ENCODE assay signal across 1 cellular context in the genomic region with DNA sequence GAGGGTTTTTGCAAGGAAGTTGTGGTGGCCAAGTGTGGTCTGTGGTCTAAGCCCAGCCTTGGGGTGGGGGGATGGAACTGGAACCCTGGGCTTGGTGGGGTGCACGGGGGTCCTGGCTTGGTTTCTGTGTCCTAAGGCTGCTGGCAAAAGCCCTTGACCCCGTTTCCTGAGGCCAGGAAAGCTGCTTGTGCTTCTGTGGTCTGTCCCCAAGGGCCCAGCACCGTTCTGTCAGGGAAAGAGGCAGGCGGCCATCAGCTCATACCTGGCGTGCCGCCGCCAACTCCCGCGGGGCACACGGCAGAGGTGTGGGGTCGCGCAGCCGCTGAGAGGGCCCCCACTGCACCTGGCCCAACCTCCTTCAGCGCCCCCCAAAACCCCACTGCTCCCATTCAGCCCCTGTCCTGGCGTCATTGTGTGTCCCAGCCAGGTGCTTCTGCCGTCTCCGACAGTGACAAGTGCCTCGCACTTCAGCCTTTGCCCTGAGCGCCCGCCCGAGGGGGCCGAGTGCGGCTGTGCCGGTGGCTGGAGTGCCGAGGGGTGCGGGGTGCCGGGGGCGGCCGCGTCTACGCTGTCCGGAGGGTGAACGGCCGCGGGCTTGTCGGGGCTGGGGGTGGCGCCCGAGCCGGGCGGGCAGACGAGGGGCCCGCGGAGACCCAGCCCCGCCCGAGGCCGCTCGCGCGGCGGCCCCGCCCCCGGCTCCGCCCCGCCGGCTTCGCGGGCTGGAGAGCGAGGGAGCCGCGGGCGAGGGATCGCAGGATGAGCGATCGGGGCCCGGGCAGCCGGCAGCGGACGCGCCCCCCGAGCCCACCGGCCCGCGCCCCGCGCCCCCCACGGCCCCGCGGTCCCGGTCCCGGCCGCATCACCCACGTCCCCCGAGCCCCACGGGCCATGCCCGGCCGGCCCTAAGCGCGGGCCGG.
A peak's percentile ranks its signal among the peaks of the same experiment; 100 is the strongest.
TF ChIP-seq lines count a peak whose summit lies in the region.

A gene (plus strand): TSS at position 701 of the 917 bp plus-strand sequence. CDS start 282 bp downstream, outside the sequence.

TF ChIP-seq in GM12878, 131 proteins besides CTCF, POLR2A, EP300 and RAD21 (continued from another document and continues in another):
- TF ChIP-seq, protein P1, sequence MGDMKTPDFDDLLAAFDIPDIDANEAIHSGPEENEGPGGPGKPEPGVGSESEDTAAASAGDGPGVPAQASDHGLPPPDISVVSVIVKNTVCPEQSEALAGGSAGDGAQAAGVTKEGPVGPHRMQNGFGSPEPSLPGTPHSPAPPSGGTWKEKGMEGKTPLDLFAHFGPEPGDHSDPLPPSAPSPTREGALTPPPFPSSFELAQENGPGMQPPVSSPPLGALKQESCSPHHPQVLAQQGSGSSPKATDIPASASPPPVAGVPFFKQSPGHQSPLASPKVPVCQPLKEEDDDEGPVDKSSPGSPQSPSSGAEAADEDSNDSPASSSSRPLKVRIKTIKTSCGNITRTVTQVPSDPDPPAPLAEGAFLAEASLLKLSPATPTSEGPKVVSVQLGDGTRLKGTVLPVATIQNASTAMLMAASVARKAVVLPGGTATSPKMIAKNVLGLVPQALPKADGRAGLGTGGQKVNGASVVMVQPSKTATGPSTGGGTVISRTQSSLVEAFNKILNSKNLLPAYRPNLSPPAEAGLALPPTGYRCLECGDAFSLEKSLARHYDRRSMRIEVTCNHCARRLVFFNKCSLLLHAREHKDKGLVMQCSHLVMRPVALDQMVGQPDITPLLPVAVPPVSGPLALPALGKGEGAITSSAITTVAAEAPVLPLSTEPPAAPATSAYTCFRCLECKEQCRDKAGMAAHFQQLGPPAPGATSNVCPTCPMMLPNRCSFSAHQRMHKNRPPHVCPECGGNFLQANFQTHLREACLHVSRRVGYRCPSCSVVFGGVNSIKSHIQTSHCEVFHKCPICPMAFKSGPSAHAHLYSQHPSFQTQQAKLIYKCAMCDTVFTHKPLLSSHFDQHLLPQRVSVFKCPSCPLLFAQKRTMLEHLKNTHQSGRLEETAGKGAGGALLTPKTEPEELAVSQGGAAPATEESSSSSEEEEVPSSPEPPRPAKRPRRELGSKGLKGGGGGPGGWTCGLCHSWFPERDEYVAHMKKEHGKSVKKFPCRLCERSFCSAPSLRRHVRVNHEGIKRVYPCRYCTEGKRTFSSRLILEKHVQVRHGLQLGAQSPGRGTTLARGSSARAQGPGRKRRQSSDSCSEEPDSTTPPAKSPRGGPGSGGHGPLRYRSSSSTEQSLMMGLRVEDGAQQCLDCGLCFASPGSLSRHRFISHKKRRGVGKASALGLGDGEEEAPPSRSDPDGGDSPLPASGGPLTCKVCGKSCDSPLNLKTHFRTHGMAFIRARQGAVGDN (IDR thresholded peaks at IDR 0.05), result no peak
- TF ChIP-seq SIX5 (IDR thresholded peaks at IDR 0.05; ENCODE audit: low read depth, low read length, severe bottlenecking) (no peak), DPF2 (IDR thresholded peaks at IDR 0.05) (0 out of 2 replicates have a peak, but pooled peaks have one; percentile 52), CBFB (IDR thresholded peaks at IDR 0.05; ENCODE audit: low read depth) (peak; percentile 30; the same call in 1 of the 2 replicates), SREBF1 (IDR thresholded peaks at IDR 0.05; ENCODE audit: low read length) (no peak), RUNX3 (IDR thresholded peaks at IDR 0.05; ENCODE audit: low read length) (peak; percentile 75), HDGF (IDR thresholded peaks at IDR 0.05) (no peak), ZBED1 (IDR thresholded peaks at IDR 0.05; ENCODE audit: borderline replicate concordance) (no peak), SREBF2 (IDR thresholded peaks at IDR 0.05; ENCODE audit: low read length) (no peak), PML (IDR thresholded peaks at IDR 0.05; ENCODE audit: low read length) (no peak), EZH2 (IDR thresholded peaks at IDR 0.05; ENCODE audit: borderline replicate concordance, control insufficient read depth, low read depth, low read length) (no peak), TCF3 (IDR thresholded peaks at IDR 0.05; ENCODE audit: borderline replicate concordance, insufficient read depth, low read depth, low read length) (no peak), CHD2 (IDR thresholded peaks at IDR 0.05; ENCODE audit: borderline replicate concordance, low read depth, low read length) (no peak), HDAC2 (IDR thresholded peaks at IDR 0.05) (no peak), ZNF274 (IDR thresholded peaks at IDR 0.05; ENCODE audit: insufficient read depth, insufficient read length) (no peak), FOS (IDR thresholded peaks at IDR 0.05; ENCODE audit: borderline replicate concordance, extremely low read depth, insufficient read length) (no peak)
- TF ChIP-seq, protein P2, sequence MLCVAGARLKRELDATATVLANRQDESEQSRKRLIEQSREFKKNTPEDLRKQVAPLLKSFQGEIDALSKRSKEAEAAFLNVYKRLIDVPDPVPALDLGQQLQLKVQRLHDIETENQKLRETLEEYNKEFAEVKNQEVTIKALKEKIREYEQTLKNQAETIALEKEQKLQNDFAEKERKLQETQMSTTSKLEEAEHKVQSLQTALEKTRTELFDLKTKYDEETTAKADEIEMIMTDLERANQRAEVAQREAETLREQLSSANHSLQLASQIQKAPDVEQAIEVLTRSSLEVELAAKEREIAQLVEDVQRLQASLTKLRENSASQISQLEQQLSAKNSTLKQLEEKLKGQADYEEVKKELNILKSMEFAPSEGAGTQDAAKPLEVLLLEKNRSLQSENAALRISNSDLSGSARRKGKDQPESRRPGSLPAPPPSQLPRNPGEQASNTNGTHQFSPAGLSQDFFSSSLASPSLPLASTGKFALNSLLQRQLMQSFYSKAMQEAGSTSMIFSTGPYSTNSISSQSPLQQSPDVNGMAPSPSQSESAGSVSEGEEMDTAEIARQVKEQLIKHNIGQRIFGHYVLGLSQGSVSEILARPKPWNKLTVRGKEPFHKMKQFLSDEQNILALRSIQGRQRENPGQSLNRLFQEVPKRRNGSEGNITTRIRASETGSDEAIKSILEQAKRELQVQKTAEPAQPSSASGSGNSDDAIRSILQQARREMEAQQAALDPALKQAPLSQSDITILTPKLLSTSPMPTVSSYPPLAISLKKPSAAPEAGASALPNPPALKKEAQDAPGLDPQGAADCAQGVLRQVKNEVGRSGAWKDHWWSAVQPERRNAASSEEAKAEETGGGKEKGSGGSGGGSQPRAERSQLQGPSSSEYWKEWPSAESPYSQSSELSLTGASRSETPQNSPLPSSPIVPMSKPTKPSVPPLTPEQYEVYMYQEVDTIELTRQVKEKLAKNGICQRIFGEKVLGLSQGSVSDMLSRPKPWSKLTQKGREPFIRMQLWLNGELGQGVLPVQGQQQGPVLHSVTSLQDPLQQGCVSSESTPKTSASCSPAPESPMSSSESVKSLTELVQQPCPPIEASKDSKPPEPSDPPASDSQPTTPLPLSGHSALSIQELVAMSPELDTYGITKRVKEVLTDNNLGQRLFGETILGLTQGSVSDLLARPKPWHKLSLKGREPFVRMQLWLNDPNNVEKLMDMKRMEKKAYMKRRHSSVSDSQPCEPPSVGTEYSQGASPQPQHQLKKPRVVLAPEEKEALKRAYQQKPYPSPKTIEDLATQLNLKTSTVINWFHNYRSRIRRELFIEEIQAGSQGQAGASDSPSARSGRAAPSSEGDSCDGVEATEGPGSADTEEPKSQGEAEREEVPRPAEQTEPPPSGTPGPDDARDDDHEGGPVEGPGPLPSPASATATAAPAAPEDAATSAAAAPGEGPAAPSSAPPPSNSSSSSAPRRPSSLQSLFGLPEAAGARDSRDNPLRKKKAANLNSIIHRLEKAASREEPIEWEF (IDR thresholded peaks at IDR 0.05; ENCODE audit: insufficient replicate concordance, low read depth, low read length), result no peak
- TF ChIP-seq, protein P3, sequence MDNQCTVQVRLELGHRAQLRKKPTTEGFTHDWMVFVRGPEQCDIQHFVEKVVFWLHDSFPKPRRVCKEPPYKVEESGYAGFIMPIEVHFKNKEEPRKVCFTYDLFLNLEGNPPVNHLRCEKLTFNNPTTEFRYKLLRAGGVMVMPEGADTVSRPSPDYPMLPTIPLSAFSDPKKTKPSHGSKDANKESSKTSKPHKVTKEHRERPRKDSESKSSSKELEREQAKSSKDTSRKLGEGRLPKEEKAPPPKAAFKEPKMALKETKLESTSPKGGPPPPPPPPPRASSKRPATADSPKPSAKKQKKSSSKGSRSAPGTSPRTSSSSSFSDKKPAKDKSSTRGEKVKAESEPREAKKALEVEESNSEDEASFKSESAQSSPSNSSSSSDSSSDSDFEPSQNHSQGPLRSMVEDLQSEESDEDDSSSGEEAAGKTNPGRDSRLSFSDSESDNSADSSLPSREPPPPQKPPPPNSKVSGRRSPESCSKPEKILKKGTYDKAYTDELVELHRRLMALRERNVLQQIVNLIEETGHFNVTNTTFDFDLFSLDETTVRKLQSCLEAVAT (IDR thresholded peaks at IDR 0.05), result no peak
- TF ChIP-seq, protein P4, sequence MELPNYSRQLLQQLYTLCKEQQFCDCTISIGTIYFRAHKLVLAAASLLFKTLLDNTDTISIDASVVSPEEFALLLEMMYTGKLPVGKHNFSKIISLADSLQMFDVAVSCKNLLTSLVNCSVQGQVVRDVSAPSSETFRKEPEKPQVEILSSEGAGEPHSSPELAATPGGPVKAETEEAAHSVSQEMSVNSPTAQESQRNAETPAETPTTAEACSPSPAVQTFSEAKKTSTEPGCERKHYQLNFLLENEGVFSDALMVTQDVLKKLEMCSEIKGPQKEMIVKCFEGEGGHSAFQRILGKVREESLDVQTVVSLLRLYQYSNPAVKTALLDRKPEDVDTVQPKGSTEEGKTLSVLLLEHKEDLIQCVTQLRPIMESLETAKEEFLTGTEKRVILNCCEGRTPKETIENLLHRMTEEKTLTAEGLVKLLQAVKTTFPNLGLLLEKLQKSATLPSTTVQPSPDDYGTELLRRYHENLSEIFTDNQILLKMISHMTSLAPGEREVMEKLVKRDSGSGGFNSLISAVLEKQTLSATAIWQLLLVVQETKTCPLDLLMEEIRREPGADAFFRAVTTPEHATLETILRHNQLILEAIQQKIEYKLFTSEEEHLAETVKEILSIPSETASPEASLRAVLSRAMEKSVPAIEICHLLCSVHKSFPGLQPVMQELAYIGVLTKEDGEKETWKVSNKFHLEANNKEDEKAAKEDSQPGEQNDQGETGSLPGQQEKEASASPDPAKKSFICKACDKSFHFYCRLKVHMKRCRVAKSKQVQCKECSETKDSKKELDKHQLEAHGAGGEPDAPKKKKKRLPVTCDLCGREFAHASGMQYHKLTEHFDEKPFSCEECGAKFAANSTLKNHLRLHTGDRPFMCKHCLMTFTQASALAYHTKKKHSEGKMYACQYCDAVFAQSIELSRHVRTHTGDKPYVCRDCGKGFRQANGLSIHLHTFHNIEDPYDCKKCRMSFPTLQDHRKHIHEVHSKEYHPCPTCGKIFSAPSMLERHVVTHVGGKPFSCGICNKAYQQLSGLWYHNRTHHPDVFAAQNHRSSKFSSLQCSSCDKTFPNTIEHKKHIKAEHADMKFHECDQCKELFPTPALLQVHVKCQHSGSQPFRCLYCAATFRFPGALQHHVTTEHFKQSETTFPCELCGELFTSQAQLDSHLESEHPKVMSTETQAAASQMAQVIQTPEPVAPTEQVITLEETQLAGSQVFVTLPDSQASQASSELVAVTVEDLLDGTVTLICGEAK (IDR thresholded peaks at IDR 0.05; ENCODE audit: borderline replicate concordance), result no peak
- TF ChIP-seq, protein P5, sequence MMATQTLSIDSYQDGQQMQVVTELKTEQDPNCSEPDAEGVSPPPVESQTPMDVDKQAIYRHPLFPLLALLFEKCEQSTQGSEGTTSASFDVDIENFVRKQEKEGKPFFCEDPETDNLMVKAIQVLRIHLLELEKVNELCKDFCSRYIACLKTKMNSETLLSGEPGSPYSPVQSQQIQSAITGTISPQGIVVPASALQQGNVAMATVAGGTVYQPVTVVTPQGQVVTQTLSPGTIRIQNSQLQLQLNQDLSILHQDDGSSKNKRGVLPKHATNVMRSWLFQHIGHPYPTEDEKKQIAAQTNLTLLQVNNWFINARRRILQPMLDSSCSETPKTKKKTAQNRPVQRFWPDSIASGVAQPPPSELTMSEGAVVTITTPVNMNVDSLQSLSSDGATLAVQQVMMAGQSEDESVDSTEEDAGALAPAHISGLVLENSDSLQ (IDR thresholded peaks at IDR 0.05), result 0 out of 2 replicates have a peak, but pooled peaks have one; percentile 8
- TF ChIP-seq, protein P6, sequence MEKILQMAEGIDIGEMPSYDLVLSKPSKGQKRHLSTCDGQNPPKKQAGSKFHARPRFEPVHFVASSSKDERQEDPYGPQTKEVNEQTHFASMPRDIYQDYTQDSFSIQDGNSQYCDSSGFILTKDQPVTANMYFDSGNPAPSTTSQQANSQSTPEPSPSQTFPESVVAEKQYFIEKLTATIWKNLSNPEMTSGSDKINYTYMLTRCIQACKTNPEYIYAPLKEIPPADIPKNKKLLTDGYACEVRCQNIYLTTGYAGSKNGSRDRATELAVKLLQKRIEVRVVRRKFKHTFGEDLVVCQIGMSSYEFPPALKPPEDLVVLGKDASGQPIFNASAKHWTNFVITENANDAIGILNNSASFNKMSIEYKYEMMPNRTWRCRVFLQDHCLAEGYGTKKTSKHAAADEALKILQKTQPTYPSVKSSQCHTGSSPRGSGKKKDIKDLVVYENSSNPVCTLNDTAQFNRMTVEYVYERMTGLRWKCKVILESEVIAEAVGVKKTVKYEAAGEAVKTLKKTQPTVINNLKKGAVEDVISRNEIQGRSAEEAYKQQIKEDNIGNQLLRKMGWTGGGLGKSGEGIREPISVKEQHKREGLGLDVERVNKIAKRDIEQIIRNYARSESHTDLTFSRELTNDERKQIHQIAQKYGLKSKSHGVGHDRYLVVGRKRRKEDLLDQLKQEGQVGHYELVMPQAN (conservative IDR thresholded peaks at IDR 0.05), result no peak
- TF ChIP-seq, protein P7, sequence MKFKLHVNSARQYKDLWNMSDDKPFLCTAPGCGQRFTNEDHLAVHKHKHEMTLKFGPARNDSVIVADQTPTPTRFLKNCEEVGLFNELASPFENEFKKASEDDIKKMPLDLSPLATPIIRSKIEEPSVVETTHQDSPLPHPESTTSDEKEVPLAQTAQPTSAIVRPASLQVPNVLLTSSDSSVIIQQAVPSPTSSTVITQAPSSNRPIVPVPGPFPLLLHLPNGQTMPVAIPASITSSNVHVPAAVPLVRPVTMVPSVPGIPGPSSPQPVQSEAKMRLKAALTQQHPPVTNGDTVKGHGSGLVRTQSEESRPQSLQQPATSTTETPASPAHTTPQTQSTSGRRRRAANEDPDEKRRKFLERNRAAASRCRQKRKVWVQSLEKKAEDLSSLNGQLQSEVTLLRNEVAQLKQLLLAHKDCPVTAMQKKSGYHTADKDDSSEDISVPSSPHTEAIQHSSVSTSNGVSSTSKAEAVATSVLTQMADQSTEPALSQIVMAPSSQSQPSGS (IDR thresholded peaks at IDR 0.05; ENCODE audit: low read length), result no peak
- TF ChIP-seq, protein P8, sequence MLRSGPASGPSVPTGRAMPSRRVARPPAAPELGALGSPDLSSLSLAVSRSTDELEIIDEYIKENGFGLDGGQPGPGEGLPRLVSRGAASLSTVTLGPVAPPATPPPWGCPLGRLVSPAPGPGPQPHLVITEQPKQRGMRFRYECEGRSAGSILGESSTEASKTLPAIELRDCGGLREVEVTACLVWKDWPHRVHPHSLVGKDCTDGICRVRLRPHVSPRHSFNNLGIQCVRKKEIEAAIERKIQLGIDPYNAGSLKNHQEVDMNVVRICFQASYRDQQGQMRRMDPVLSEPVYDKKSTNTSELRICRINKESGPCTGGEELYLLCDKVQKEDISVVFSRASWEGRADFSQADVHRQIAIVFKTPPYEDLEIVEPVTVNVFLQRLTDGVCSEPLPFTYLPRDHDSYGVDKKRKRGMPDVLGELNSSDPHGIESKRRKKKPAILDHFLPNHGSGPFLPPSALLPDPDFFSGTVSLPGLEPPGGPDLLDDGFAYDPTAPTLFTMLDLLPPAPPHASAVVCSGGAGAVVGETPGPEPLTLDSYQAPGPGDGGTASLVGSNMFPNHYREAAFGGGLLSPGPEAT (IDR thresholded peaks at IDR 0.05; ENCODE audit: low read depth), result no peak
- TF ChIP-seq, protein P9, sequence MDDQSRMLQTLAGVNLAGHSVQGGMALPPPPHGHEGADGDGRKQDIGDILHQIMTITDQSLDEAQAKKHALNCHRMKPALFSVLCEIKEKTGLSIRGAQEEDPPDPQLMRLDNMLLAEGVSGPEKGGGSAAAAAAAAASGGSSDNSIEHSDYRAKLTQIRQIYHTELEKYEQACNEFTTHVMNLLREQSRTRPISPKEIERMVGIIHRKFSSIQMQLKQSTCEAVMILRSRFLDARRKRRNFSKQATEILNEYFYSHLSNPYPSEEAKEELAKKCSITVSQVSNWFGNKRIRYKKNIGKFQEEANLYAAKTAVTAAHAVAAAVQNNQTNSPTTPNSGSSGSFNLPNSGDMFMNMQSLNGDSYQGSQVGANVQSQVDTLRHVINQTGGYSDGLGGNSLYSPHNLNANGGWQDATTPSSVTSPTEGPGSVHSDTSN (IDR thresholded peaks at IDR 0.05; ENCODE audit: insufficient replicate concordance, low read depth, low read length), result no peak
